Comparison of ENCODE assay signal across 26 cellular contexts in the genomic region with DNA sequence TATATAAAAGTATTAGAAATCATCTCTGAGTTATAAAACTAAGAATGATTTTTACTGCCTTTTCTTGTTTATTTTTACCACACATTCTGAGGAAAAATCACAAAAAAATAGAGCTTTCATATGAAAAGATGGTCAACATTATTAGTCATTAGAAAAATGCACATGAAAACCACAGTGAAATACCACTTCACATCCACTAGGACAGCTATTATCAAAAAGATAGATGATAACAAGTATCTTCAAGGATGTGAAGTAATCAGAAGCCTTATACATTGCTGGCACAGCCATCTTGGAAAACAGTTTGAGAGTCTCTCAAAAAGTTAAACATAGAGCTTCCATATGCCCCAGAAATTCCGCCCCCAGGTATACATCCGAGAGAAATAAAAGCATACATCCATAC.
"Had no signal": no experiment of that assay in that cellular context is flagged by ENCODE, and none has a peak within 500 bp of the region (broad histone marks: within the 10 kb centered on the region; RNA-seq: fewer than 3 reads in every experiment).

No MANE protein-coding gene starts in this region.

- H3K27me3 Mint-ChIP-seq: activated CD4-positive, alpha-beta memory T cell treated with anti-CD3 and anti-CD28 coated beads for 36 hours had no signal

- H3K4me1 Mint-ChIP-seq: activated B cell treated with CpG ODN at 0.5 μM for 24 hours had no signal

- ATAC-seq: esophagus mucosa; heart left ventricle; left colon; pancreas; sciatic nerve; stimulated activated effector memory CD8-positive, alpha-beta T cell treated with anti-CD3 and anti-CD28 coated beads, Interleukin-12 subunit alpha, Interleukin-12 subunit beta, amount 100 ng/mL, for 72 hours; upper lobe of right lung had no signal

- DNase-seq: activated B cell treated with CpG ODN at 0.5 μM for 24 hours; activated CD4-positive, alpha-beta memory T cell treated with anti-CD3 and anti-CD28 coated beads for 36 hours; activated gamma-delta T cell treated with Interleukin-2 at 50 U/mL for 16 hours; activated T-cell treated with anti-CD3 and anti-CD28 coated beads for 4 hours; central memory CD4-positive, alpha-beta T cell; foreskin fibroblast; heart left ventricle; hypothalamus; immature natural killer cell; kidney; left colon; mammary epithelial cell; nucleus accumbens; pancreas; retina; stimulated activated CD4-positive, alpha-beta T cell treated with anti-CD3 and anti-CD28 coated beads, Interleukin-12 subunit alpha, Interleukin-12 subunit beta, amount 100 ng/mL, for 4 hours; stimulated activated CD4-positive, alpha-beta T cell treated with anti-CD3 and anti-CD28 coated beads, Interleukin-4, amount 100 ng/mL, for 1 hour; stomach; SW 1271; thyroid gland; upper lobe of right lung had no signal

- H3K36me3 Mint-ChIP-seq: activated CD4-positive, alpha-beta memory T cell treated with anti-CD3 and anti-CD28 coated beads for 36 hours; stimulated activated effector memory CD8-positive, alpha-beta T cell treated with anti-CD3 and anti-CD28 coated beads, Interleukin-12 subunit alpha, Interleukin-12 subunit beta, amount 100 ng/mL, for 72 hours had no signal

- H3K4me3 Mint-ChIP-seq: activated B cell treated with CpG ODN at 0.5 μM for 24 hours; activated CD4-positive, alpha-beta memory T cell treated with anti-CD3 and anti-CD28 coated beads for 36 hours; activated T-helper 1 cell treated with anti-CD3 and anti-CD28 coated beads, Interleukin-12 subunit alpha, Interleukin-12 subunit beta, Interleukin-2, Interleukin-4 antibody, amounts not matched to agents 30 ng/mL and 10 ng/mL and 1 ng/mL, durations not matched to agents 14 hours and 24 hours and 36 hours; neural crest cell had no signal

- H3K9me3 Mint-ChIP-seq: activated B cell treated with CpG ODN at 0.5 μM for 24 hours; activated CD4-positive, alpha-beta memory T cell treated with anti-CD3 and anti-CD28 coated beads for 36 hours; immature natural killer cell had no signal

- H3K27ac Mint-ChIP-seq: activated B cell treated with CpG ODN at 0.5 μM for 24 hours; activated CD4-positive, alpha-beta memory T cell treated with anti-CD3 and anti-CD28 coated beads for 36 hours; activated T-helper 1 cell treated with anti-CD3 and anti-CD28 coated beads, Interleukin-12 subunit alpha, Interleukin-12 subunit beta, Interleukin-2, Interleukin-4 antibody, amounts not matched to agents 30 ng/mL and 10 ng/mL and 1 ng/mL, durations not matched to agents 14 hours and 24 hours and 36 hours had no signal
